ENCODE assay signal across 22 cellular contexts in genomic region chrX:54446084-54446483, GRCh38. TPM values are rescaled to one million over a fixed set of nuclear protein-coding genes. Genes with fewer than 3 reads are reported as not detected.
"Had no signal": no experiment of that assay in that cellular context is flagged by ENCODE, and none has a peak within 500 bp of the region (broad histone marks: within the 10 kb centered on the region; RNA-seq: fewer than 3 reads in every experiment).

No MANE protein-coding gene starts in this region.

- DNase-seq: activated CD8-positive, alpha-beta memory T cell treated with anti-CD3 and anti-CD28 coated beads for 24 hours; activated CD8-positive, alpha-beta memory T cell treated with anti-CD3 and anti-CD28 coated beads, Interleukin-2, amount 50 U/mL, for 4 hours; activated naive CD4-positive, alpha-beta T cell; activated T-cell treated with anti-CD3 and anti-CD28 coated beads, Interleukin-2, amount 50 U/mL, for 24 hours; adrenal gland; central memory CD4-positive, alpha-beta T cell; dermis blood vessel endothelial cell; effector CD8-positive, alpha-beta T cell; left ventricle myocardium inferior; midbrain; right cardiac atrium; stimulated activated CD4-positive, alpha-beta T cell treated with anti-CD3 and anti-CD28 coated beads, Interleukin-12 subunit alpha, Interleukin-12 subunit beta, amount 100 ng/mL, for 4 hours; stimulated activated CD4-positive, alpha-beta T cell treated with anti-CD3 and anti-CD28 coated beads, Interleukin-4, amount 100 ng/mL, for 4 hours; stimulated activated naive CD8-positive, alpha-beta T cell treated with anti-CD3 and anti-CD28 coated beads, Interleukin-15, Interleukin-2, amounts not matched to agents 100 U/mL and 50 U/mL, for 24 hours; upper lobe of right lung; WERI-Rb-1 had no signal

- H3K4me3 Mint-ChIP-seq: activated naive CD8-positive, alpha-beta T cell; activated T-cell treated with anti-CD3 and anti-CD28 coated beads, Interleukin-2, amount 50 U/mL, for 24 hours; natural killer cell treated with Interleukin-12 subunit alpha and Interleukin-12 subunit beta and Interleukin-15 and Interleukin-18, amount 100 ng/mL, for 72 hours; T-helper 2 cell treated with Interferon-gamma antibody and Interleukin-4, amounts not matched to agents 5 μg/mL and 100 μg/mL, for 36 hours had no signal

- H3K27ac Mint-ChIP-seq: activated naive CD8-positive, alpha-beta T cell; activated T-cell treated with anti-CD3 and anti-CD28 coated beads, Interleukin-2, amount 50 U/mL, for 24 hours; activated T-helper 2 cell treated with anti-CD3 and anti-CD28 coated beads, Interferon-gamma antibody, Interleukin-2, Interleukin-4, amounts not matched to agents 10 μg/mL and 5 μg/mL and 100 μg/mL, durations not matched to agents 14 hours and 24 hours and 36 hours; natural killer cell treated with Interleukin-12 subunit alpha and Interleukin-12 subunit beta and Interleukin-15 and Interleukin-18, amount 100 ng/mL, for 72 hours; T-helper 2 cell treated with Interferon-gamma antibody and Interleukin-4, amounts not matched to agents 5 μg/mL and 100 μg/mL, for 36 hours had no signal

- H3K4me1 ChIP-seq: foreskin keratinocyte, pancreas, upper lobe of right lung had no signal

- H3K36me3 Mint-ChIP-seq: activated naive CD8-positive, alpha-beta T cell had no signal

- H3K27me3 ChIP-seq: adrenal gland, foreskin keratinocyte, pancreas, upper lobe of right lung had no signal

- ATAC-seq: foreskin keratinocyte; natural killer cell treated with Interleukin-12 subunit alpha and Interleukin-12 subunit beta and Interleukin-15 and Interleukin-18, amount 100 ng/mL, for 72 hours; pancreas; right cardiac atrium; stimulated activated naive CD8-positive, alpha-beta T cell treated with anti-CD3 and anti-CD28 coated beads, Interleukin-15, Interleukin-2, amounts not matched to agents 100 U/mL and 50 U/mL, for 24 hours; upper lobe of right lung had no signal

- H3K27me3 Mint-ChIP-seq: activated naive CD8-positive, alpha-beta T cell had no signal

- H3K36me3 ChIP-seq: adrenal gland, pancreas, upper lobe of right lung had no signal

- H3K27ac ChIP-seq: adrenal gland, foreskin keratinocyte, left ventricle myocardium inferior, pancreas, upper lobe of right lung, WERI-Rb-1 had no signal

- H3K9me3 ChIP-seq: adrenal gland, left ventricle myocardium inferior, pancreas, upper lobe of right lung had no signal

- H3K9me3 Mint-ChIP-seq: activated T-cell treated with anti-CD3 and anti-CD28 coated beads, Interleukin-2, amount 50 U/mL, for 24 hours; activated T-helper 2 cell treated with anti-CD3 and anti-CD28 coated beads, Interferon-gamma antibody, Interleukin-2, Interleukin-4, amounts not matched to agents 10 μg/mL and 5 μg/mL and 100 μg/mL, durations not matched to agents 14 hours and 24 hours and 36 hours; natural killer cell treated with Interleukin-12 subunit alpha and Interleukin-12 subunit beta and Interleukin-15 and Interleukin-18, amount 100 ng/mL, for 72 hours; T-helper 2 cell treated with Interferon-gamma antibody and Interleukin-4, amounts not matched to agents 5 μg/mL and 100 μg/mL, for 36 hours had no signal

- H3K4me3 ChIP-seq: adrenal gland, left ventricle myocardium inferior, pancreas, upper lobe of right lung had no signal

RNA-seq across cellular contexts. Expression of gene FGD1, which starts 50.0 kb away (rescaled TPM):
- total RNA-seq: natural killer cell treated with Interleukin-12 subunit alpha and Interleukin-12 subunit beta and Interleukin-15 and Interleukin-18, amount 100 ng/mL, for 72 hours had no signal
